In genomic region chr20:61041481-61041880, GRCh38 we compare ENCODE assay signal across 27 cellular contexts.
"Had no signal": no experiment of that assay in that cellular context is flagged by ENCODE, and none has a peak within 500 bp of the region (broad histone marks: within the 10 kb centered on the region; RNA-seq: fewer than 3 reads in every experiment).

No MANE protein-coding gene starts in this region.

- FAIRE-seq: RCC 7860 had no signal

- ATAC-seq: Panc1, T-cell had no signal

- DNase-seq: Kasumi-1, KG1, MG63, MV-4-11, NCI-H1092, NCI-H1105, NCI-H1417 treated with DMSO at 0.1 percent for 48 hours, NCI-H1436 treated with DMSO at 0.1 percent for 48 hours, NCI-H1694 treated with DMSO at 0.1 percent for 48 hours, NCI-H187 treated with DMSO at 0.1 percent for 48 hours, NCI-H2029, NCI-H2081, NCI-H2171 treated with DMSO at 0.1 percent for 48 hours, NCI-H2227 treated with DMSO at 0.1 percent for 48 hours, NCI-H345, NCI-H446, NCI-H510A treated with DMSO at 0.1 percent for 48 hours, NCI-H524 treated with DMSO at 0.1 percent for 48 hours, NCI-H526 treated with DMSO at 0.1 percent for 48 hours, PC-9, Right ventricle myocardium superior, SHP77 treated with DMSO at 0.1 percent for 48 hours, SK-N-SH, SW 1271, T-cell had no signal
